ENCODE assay signal across 18 cellular contexts in the genomic region with DNA sequence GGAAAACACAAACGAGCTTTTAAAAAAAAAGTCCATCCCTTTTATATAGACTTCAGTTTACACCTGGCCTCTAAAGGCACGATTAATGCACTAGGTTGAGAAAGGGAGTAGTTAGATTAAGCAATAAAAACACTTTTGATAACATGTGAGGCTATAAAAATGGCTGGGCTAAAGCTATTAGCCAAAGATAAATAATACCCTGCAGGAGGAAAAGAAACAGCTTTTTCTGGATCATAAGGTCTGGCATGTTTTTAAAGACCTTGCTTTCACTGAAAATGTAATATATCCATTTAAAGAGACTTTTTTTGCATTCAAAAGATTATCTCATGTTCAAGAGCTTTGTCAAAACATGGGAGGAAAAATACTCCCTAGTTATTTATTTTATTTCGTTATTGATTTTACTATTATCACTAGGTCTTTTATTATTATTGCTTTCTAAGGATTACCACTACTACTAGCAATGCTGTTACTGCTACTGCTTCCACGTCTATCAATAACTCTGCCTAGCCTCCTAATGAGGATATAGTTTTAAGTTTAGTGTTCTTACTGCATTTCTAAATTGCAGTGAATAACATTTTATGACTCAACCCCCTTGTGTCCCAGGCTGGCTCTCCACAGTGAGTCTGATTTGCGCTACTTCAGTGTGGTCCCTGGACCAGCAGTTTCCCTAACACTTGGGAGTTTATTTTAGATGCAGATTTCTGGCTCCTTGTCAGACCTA.
A peak's percentile ranks its signal among the peaks of the same experiment; 100 is the strongest.
DNase-seq lines count a peak whose midpoint lies in the region; ATAC-seq, FAIRE-seq and TF ChIP-seq lines count a peak whose summit lies in the region.
"Had no signal": no experiment of that assay in that cellular context is flagged by ENCODE, and none has a peak within 500 bp of the region (broad histone marks: within the 10 kb centered on the region; RNA-seq: fewer than 3 reads in every experiment).

No MANE protein-coding gene starts in this region.

- no peak overlapping the region for H3K9ac ChIP-seq in K562 (ENCODE audit: insufficient read depth in 1 of 2, low read depth in 2 of 2, low read length in 2 of 2)

- no peaks in the 10 kb centered on the region for H3K9me3 ChIP-seq in K562 (replicated peaks; ENCODE audit: control insufficient read depth, insufficient read depth, low read depth, low read length)
- H3K9me3 ChIP-seq in transverse colon: no peaks in the 10 kb centered on the region
- H3K9me3 ChIP-seq: adrenal gland had no signal

- H3K9me3 Mint-ChIP-seq in endothelial cell (ENCODE audit: unreplicated experiment): no peaks in the 10 kb centered on the region
- H3K9me3 Mint-ChIP-seq: activated CD4-positive, alpha-beta T cell treated with anti-CD3 and anti-CD28 coated beads, Interleukin-2, amount 10 ng/mL, durations not matched to agents 24 days and 14 days had no signal

- POLR2A ChIA-PET in K562 (lab: Yijun Ruan, JAX): interaction anchor here (0.6 to 1.5 kb wide), 4 partner anchors 10 to 254 kb away, joined by 3 to 4 read pairs (median 3); no protein-coding TSS in a partner anchor

- no peak overlapping the region for H3K4me3 Mint-ChIP-seq in endothelial cell (ENCODE audit: unreplicated experiment)
- H3K4me3 Mint-ChIP-seq: activated CD4-positive, alpha-beta T cell treated with anti-CD3 and anti-CD28 coated beads, Interleukin-2, amount 10 ng/mL, durations not matched to agents 24 days and 14 days; CD4-positive, CD25-positive, alpha-beta regulatory T cell had no signal

- WGBS in K562 (ENCODE audit: insufficient coverage, low coverage, missing lambda C conversion rate): 30% methylated on average over 5 of the region's 5 CpGs
- WGBS in transverse colon (ENCODE audit: low coverage in 1 of 2), 2 donors: 22 to 31% methylated on average over 4 to 5 of the region's 5 CpGs

- BruUV-seq in K562 (replicated peaks; lab: Mats Ljungman, UMichigan): no TSS peak

- CTCF ChIA-PET in K562 (lab: Yijun Ruan, JAX; ENCODE audit: low intra/inter-chr PET ratio): no interaction called here

- H3K9me1 ChIP-seq in K562 (ENCODE audit: control insufficient read depth, insufficient read depth, low read length): no peaks in the 10 kb centered on the region

- no peaks in the 10 kb centered on the region for H3K79me2 ChIP-seq in K562 (ENCODE audit: control insufficient read depth, insufficient read depth, low read length)

- H3K4me1 Mint-ChIP-seq in endothelial cell (ENCODE audit: unreplicated experiment): no peaks in the 10 kb centered on the region
- H3K4me1 Mint-ChIP-seq: activated CD4-positive, alpha-beta T cell treated with anti-CD3 and anti-CD28 coated beads, Interleukin-2, amount 10 ng/mL, durations not matched to agents 24 days and 14 days; CD4-positive, CD25-positive, alpha-beta regulatory T cell had no signal

- H3K4me1 ChIP-seq in K562 (replicated peaks in 1 of 2; ENCODE audit: control insufficient read depth in 2 of 2, insufficient read depth in 2 of 2, low read length in 2 of 2) (no peaks in the 10 kb centered on the region), transverse colon (peaks cover 14 to 39% (median 21%) of the 10 kb centered on the region in 4 donors)

- no peaks in the 10 kb centered on the region for H3K27me3 ChIP-seq in K562 (ENCODE audit: control insufficient read depth in 2 of 2, insufficient read depth in 2 of 2, low read length in 2 of 2)
- H3K27me3 ChIP-seq in transverse colon: no peaks in the 10 kb centered on the region
- H3K27me3 ChIP-seq: adrenal gland had no signal

- no peaks in the 10 kb centered on the region for H3K36me3 Mint-ChIP-seq in endothelial cell (ENCODE audit: low read depth, unreplicated experiment)
- H3K36me3 Mint-ChIP-seq: CD4-positive, CD25-positive, alpha-beta regulatory T cell had no signal

- in situ Hi-C loops in K562 (cut with MboI): no loop called here
- in situ Hi-C loops in transverse colon (cut with MboI; ENCODE audit: low pct_ligation_motif_present in 1 of 4, low pct_unique_long_range_greater_than_20kb in 1 of 4, low sequenced_read_pairs in 3 of 4): no loop called here

- H3K27ac ChIP-seq in K562 (ENCODE audit: extremely low read depth, low read depth, low read length) (no peak overlapping the region), transverse colon (peak overlapping the region; percentile 27 to 57 (median 34))
- H3K27ac ChIP-seq: adrenal gland had no signal

- TF ChIP-seq CTCF in K562 (IDR thresholded peaks at IDR 0.05 in 2 of 3, conservative IDR thresholded peaks at IDR 0.05 in 1 of 3; ENCODE audit: insufficient read depth in 2 of 3, low read depth in 1 of 3, low read length in 3 of 3) (no peak), transverse colon (IDR thresholded peaks at IDR 0.05) (no peak), endothelial cell (IDR thresholded peaks at IDR 0.05; ENCODE audit: unreplicated experiment) (no peak)

- no peak for FAIRE-seq in K562 (lab: Jason Lieb, UNC)
- peak; percentile 85 for FAIRE-seq in islet of Langerhans (lab: Jason Lieb, UNC)
- FAIRE-seq: GM12891, keratinocyte had no signal

- TF ChIP-seq POLR2A in K562 (conservative IDR thresholded peaks at IDR 0.05): no peak
- no peak for TF ChIP-seq POLR2A in transverse colon (IDR thresholded peaks at IDR 0.05)

- no peak overlapping the region for H2AFZ ChIP-seq in K562 (ENCODE audit: low read depth, low read length)

- TF ChIP-seq EP300 in K562 (IDR thresholded peaks at IDR 0.05; ENCODE audit: low read length): no peak
- TF ChIP-seq EP300 in transverse colon (IDR thresholded peaks at IDR 0.05; ENCODE audit: low read depth): no peak

- TF ChIP-seq RAD21 in K562 (CRISPR knock-in tag; conservative IDR thresholded peaks at IDR 0.05 in 1 of 2, IDR thresholded peaks at IDR 0.05 in 1 of 2): no peak

- no peaks in the 10 kb centered on the region for H3K36me3 ChIP-seq in K562 (ENCODE audit: control insufficient read depth, insufficient read depth, low read length)
- H3K36me3 ChIP-seq in transverse colon: no peaks in the 10 kb centered on the region
- H3K36me3 ChIP-seq: adrenal gland had no signal

- DNase-seq in NCI-H146 (lab: John Stamatoyannopoulos, UW) (peak; percentile 13), NCI-H146 treated with DMSO at 0.1 percent for 48 hours (lab: John Stamatoyannopoulos, UW; ENCODE audit: unreplicated experiment) (no peak), K562 (ENCODE audit: extremely low read depth in 1 of 4, low spot score in 3 of 4) (no peak), transverse colon (no peak), endothelial cell (ENCODE audit: low spot score) (no peak)
- no peak for DNase-seq in stimulated activated CD4-positive, alpha-beta T cell treated with anti-CD3 and anti-CD28 coated beads, Interleukin-4, amount 100 ng/mL, for 4 hours
- DNase-seq: 8988T; activated CD4-positive, alpha-beta T cell treated with anti-CD3 and anti-CD28 coated beads, Interleukin-2, amount 10 ng/mL, durations not matched to agents 24 days and 14 days; activated T-cell treated with anti-CD3 and anti-CD28 coated beads, Interleukin-2, amount 50 U/mL, for 48 hours; CD4-positive, CD25-positive, alpha-beta regulatory T cell; foreskin melanocyte; NCI-H526 treated with DMSO at 0.1 percent for 48 hours; stimulated activated naive CD4-positive, alpha-beta T cell had no signal

- no peaks in the 10 kb centered on the region for H3K27me3 Mint-ChIP-seq in endothelial cell (ENCODE audit: unreplicated experiment)
- H3K27me3 Mint-ChIP-seq: activated CD4-positive, alpha-beta T cell treated with anti-CD3 and anti-CD28 coated beads, Interleukin-2, amount 10 ng/mL, durations not matched to agents 24 days and 14 days; CD4-positive, CD25-positive, alpha-beta regulatory T cell had no signal

- ATAC-seq in K562: peak; percentile 57
- no peak for ATAC-seq in GM18868 (IDR thresholded peaks at IDR 0.05; ENCODE audit: unreplicated experiment)

- H3K27ac Mint-ChIP-seq in endothelial cell (ENCODE audit: unreplicated experiment): no peak overlapping the region
- H3K27ac Mint-ChIP-seq: activated CD4-positive, alpha-beta T cell treated with anti-CD3 and anti-CD28 coated beads, Interleukin-2, amount 10 ng/mL, durations not matched to agents 24 days and 14 days; CD4-positive, CD25-positive, alpha-beta regulatory T cell had no signal

- H4K20me1 ChIP-seq in K562 (replicated peaks; ENCODE audit: control insufficient read depth, insufficient read depth, low read length): no peaks in the 10 kb centered on the region

- intact Hi-C loops in K562 (cut with micrococcal nuclease) (no loop called here), transverse colon (cut with DNase I; ENCODE audit: low total_unique reads) (no loop called here)

- H3K4me3 ChIP-seq in K562: no peak overlapping the region
- H3K4me3 ChIP-seq in transverse colon: no peak overlapping the region
- H3K4me3 ChIP-seq: adrenal gland had no signal

- H3K4me2 ChIP-seq in K562 (ENCODE audit: insufficient read depth, low read length): no peak overlapping the region

TF ChIP-seq in K562, 482 proteins besides CTCF, POLR2A, EP300 and RAD21 (continues in another document):
- TF ChIP-seq MYBL2 (IDR thresholded peaks at IDR 0.05; ENCODE audit: low read depth): no peak
- TF ChIP-seq MYBL2 (CRISPR knock-in tag; IDR thresholded peaks at IDR 0.05; ENCODE audit: borderline replicate concordance): no peak
- no peak for TF ChIP-seq HEY1 (CRISPR knock-in tag; IDR thresholded peaks at IDR 0.05; ENCODE audit: borderline replicate concordance)
- TF ChIP-seq BDP1 (IDR thresholded peaks at IDR 0.05; ENCODE audit: insufficient read depth, insufficient read length): no peak
- no peak for TF ChIP-seq NCOA4 (IDR thresholded peaks at IDR 0.05; ENCODE audit: partially characterized antibody)
- TF ChIP-seq ZNF347 (CRISPR knock-in tag; IDR thresholded peaks at IDR 0.05; ENCODE audit: low read depth): no peak
- no peak for TF ChIP-seq TEAD4 (IDR thresholded peaks at IDR 0.05; ENCODE audit: low read length)
- TF ChIP-seq TEAD4 (CRISPR knock-in tag; IDR thresholded peaks at IDR 0.05; ENCODE audit: borderline replicate concordance): no peak
- TF ChIP-seq IRF2 (CRISPR knock-in tag; IDR thresholded peaks at IDR 0.05): no peak
- TF ChIP-seq CTBP1 (IDR thresholded peaks at IDR 0.05; ENCODE audit: borderline replicate concordance): no peak
- no peak for TF ChIP-seq ZNF384 (IDR thresholded peaks at IDR 0.05; ENCODE audit: low read depth, low read length)
- no peak for TF ChIP-seq CBFA2T3 (IDR thresholded peaks at IDR 0.05)
